Comparison of ENCODE assay signal across 1 cellular context in genomic region chr2:128628206-128628605, GRCh38.
TF ChIP-seq lines count a peak whose summit lies in the region.

No MANE protein-coding gene starts in this region.

TF ChIP-seq in H1, 55 proteins besides CTCF, POLR2A, EP300 and RAD21:
- TF ChIP-seq CHD2 (IDR thresholded peaks at IDR 0.05; ENCODE audit: low read length), result no peak
- no peak for TF ChIP-seq BCL11A (IDR thresholded peaks at IDR 0.05; ENCODE audit: low read depth in 2 of 2, low read length in 2 of 2)
- no peak for TF ChIP-seq CHD7 (IDR thresholded peaks at IDR 0.05; ENCODE audit: insufficient replicate concordance, low read length)
- no peak for TF ChIP-seq SIRT6 (IDR thresholded peaks at IDR 0.05; ENCODE audit: low read length)
- no peak for TF ChIP-seq SUZ12 (IDR thresholded peaks at IDR 0.05; ENCODE audit: low read length)
- TF ChIP-seq FOSL1 (IDR thresholded peaks at IDR 0.05; ENCODE audit: insufficient read depth, low read depth, low read length), result no peak
- no peak for TF ChIP-seq KDM5A (IDR thresholded peaks at IDR 0.05; ENCODE audit: low read length)
- no peak for TF ChIP-seq HDAC2 (IDR thresholded peaks at IDR 0.05; ENCODE audit: borderline replicate concordance in 1 of 2, low read depth in 2 of 2, low read length in 2 of 2)
- no peak for TF ChIP-seq ATF3 (IDR thresholded peaks at IDR 0.05; ENCODE audit: insufficient read depth, low read depth, low read length)
- TF ChIP-seq MAX (IDR thresholded peaks at IDR 0.05), result no peak
- TF ChIP-seq BRCA1 (IDR thresholded peaks at IDR 0.05; ENCODE audit: low read depth, low read length), result no peak
- TF ChIP-seq CBX8 (IDR thresholded peaks at IDR 0.05; ENCODE audit: borderline replicate concordance, low read depth, low read length), result no peak
TF ChIP-seq in H1: peak in this region for 0.
